1 cellular context compared by ENCODE assay signal in the genomic region with DNA sequence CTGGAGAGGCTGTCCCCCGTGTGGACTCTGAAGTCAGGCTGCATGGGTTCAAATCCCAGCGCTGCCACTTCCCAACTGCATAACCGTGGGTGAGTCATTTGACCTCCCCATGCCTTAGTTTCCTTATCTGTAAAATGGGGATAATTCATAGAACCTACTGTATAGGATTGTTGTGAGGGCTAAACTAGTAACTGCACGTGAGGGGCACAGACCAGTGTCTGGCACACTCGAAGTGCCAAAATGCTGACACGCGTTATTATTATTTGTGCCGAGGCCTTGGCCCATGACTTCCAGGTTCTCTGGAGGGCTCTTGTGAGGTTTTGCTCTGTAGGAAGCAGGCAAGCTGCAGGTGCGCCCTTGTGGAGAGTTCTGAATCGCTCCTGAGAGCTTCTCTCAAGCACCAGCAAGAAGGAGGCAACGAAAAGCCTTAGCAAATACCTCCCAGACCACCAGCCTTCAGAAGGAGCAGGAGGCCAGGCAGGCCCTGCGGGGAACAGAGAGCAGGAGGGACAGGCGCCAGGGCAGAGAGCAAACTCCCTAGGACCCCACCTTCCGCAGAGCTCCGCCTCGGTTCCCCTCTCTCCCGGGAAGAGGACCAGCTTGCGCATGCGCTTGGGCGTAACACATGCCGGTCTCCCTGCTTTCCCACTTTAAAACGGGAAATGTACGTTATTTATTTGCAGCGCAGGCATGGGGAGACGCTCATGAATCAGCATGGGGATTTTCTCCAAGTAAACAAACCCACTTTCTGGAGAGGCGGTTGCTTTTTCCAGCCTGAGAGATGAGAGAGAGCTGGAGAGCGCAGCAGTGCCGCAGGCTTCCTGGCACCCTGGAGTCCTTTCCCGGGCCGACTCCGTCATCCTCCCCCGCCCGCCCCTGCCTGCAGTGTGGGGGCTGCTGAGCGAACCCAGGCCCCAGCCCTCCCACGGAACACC.
TF ChIP-seq lines count a peak whose summit lies in the region.

No MANE protein-coding gene starts in this region.

TF ChIP-seq in K562, 482 proteins besides CTCF, POLR2A, EP300 and RAD21:
- peak; percentile 63 to 71 for TF ChIP-seq NRF1 (conservative IDR thresholded peaks at IDR 0.05 in 1 of 2, IDR thresholded peaks at IDR 0.05 in 1 of 2)
- no peak for TF ChIP-seq SRSF7 (optimal IDR thresholded peaks at IDR 0.05; ENCODE audit: low read depth, low read length)
- TF ChIP-seq, protein P1, sequence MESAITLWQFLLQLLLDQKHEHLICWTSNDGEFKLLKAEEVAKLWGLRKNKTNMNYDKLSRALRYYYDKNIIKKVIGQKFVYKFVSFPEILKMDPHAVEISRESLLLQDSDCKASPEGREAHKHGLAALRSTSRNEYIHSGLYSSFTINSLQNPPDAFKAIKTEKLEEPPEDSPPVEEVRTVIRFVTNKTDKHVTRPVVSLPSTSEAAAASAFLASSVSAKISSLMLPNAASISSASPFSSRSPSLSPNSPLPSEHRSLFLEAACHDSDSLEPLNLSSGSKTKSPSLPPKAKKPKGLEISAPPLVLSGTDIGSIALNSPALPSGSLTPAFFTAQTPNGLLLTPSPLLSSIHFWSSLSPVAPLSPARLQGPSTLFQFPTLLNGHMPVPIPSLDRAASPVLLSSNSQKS (CRISPR knock-in tag; IDR thresholded peaks at IDR 0.05) = no peak
- TF ChIP-seq ZNF3 (CRISPR knock-in tag; IDR thresholded peaks at IDR 0.05) = no peak
